In the genomic region with DNA sequence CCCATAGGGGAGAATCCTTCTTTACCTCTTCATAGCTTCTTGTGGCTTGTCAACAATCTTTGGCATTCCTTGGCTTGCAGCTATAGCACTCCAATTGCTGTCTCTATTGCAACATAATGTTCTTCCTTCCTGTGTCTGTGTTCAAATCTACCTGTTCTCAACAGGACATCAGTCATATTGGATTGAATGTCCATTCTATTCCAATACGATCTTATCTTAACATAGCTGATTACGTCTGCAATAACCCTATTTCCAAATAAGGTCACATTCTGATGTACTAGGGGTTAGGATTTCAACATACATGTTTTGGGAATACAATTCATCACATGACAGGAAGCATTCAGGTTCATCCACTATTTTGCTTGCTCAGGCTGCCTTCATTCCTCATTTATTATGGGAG, we compare ENCODE assay signal across 21 cellular contexts.
"Had no signal": no experiment of that assay in that cellular context is flagged by ENCODE, and none has a peak within 500 bp of the region (broad histone marks: within the 10 kb centered on the region; RNA-seq: fewer than 3 reads in every experiment).

No MANE protein-coding gene starts in this region.

- H2AFZ ChIP-seq: neural progenitor cell had no signal

- H3K4me1 ChIP-seq: neural progenitor cell had no signal

- H3K36me3 ChIP-seq: neural progenitor cell, ovary, right atrium auricular region, tibial artery, upper lobe of right lung, vagina had no signal

- ATAC-seq: natural killer cell treated with Interleukin-12 subunit alpha and Interleukin-12 subunit beta and Interleukin-15 and Interleukin-18, amount 100 ng/mL, for 72 hours; stimulated activated effector memory CD8-positive, alpha-beta T cell treated with anti-CD3 and anti-CD28 coated beads, Interleukin-12 subunit alpha, Interleukin-12 subunit beta, amount 100 ng/mL, for 72 hours; stimulated activated naive CD8-positive, alpha-beta T cell treated with anti-CD3 and anti-CD28 coated beads, Interleukin-15, Interleukin-2, amounts not matched to agents 100 U/mL and 50 U/mL, for 24 hours; upper lobe of right lung had no signal

- H3K4me1 Mint-ChIP-seq: stimulated activated effector memory CD8-positive, alpha-beta T cell treated with anti-CD3 and anti-CD28 coated beads, Interleukin-12 subunit alpha, Interleukin-12 subunit beta, amount 100 ng/mL, for 72 hours had no signal

- H3K9ac ChIP-seq: neural progenitor cell had no signal

- H3K9me3 Mint-ChIP-seq: endodermal cell; natural killer cell treated with Interleukin-12 subunit alpha and Interleukin-12 subunit beta and Interleukin-15 and Interleukin-18, amount 100 ng/mL, for 72 hours; stimulated activated effector memory CD8-positive, alpha-beta T cell treated with anti-CD3 and anti-CD28 coated beads, Interleukin-12 subunit alpha, Interleukin-12 subunit beta, amount 100 ng/mL, for 72 hours had no signal

- H3K36me3 Mint-ChIP-seq: natural killer cell treated with Interleukin-12 subunit alpha and Interleukin-12 subunit beta and Interleukin-15 and Interleukin-18, amount 100 ng/mL, for 72 hours; neural progenitor cell; stimulated activated effector memory CD8-positive, alpha-beta T cell treated with anti-CD3 and anti-CD28 coated beads, Interleukin-12 subunit alpha, Interleukin-12 subunit beta, amount 100 ng/mL, for 72 hours had no signal

- H3K4me3 Mint-ChIP-seq: endodermal cell; natural killer cell treated with Interleukin-12 subunit alpha and Interleukin-12 subunit beta and Interleukin-15 and Interleukin-18, amount 100 ng/mL, for 72 hours; neural progenitor cell; stimulated activated effector memory CD8-positive, alpha-beta T cell treated with anti-CD3 and anti-CD28 coated beads, Interleukin-12 subunit alpha, Interleukin-12 subunit beta, amount 100 ng/mL, for 72 hours had no signal

- H3K27me3 ChIP-seq: neural progenitor cell, ovary, right atrium auricular region, tibial artery, upper lobe of right lung, vagina had no signal

- H3K4me3 ChIP-seq: coronary artery, neural progenitor cell, ovary, right atrium auricular region, tibial artery, upper lobe of right lung, vagina had no signal

- H3K9me3 ChIP-seq: ovary, right atrium auricular region, tibial artery, upper lobe of right lung, vagina had no signal

- DNase-seq: effector CD4-positive, alpha-beta T cell; endodermal cell; erythroblast; foreskin melanocyte; head of caudate nucleus; hippocampal formation; kidney glomerular epithelial cell; midbrain; nucleus accumbens; ovary; stimulated activated CD4-positive, alpha-beta T cell treated with anti-CD3 and anti-CD28 coated beads, Interleukin-4, amount 100 ng/mL, for 1 hour; stimulated activated CD8-positive, alpha-beta memory T cell treated with anti-CD3 and anti-CD28 coated beads, Interleukin-4, amount 100 ng/mL, for 48 hours; stimulated activated naive CD8-positive, alpha-beta T cell treated with anti-CD3 and anti-CD28 coated beads, Interleukin-15, Interleukin-2, amounts not matched to agents 100 U/mL and 50 U/mL, for 24 hours; tibial artery; upper lobe of right lung had no signal

- H3K27ac ChIP-seq: coronary artery, neural progenitor cell, ovary, right atrium auricular region, tibial artery, upper lobe of right lung, vagina had no signal

- H3K4me2 ChIP-seq: neural progenitor cell had no signal
